In genomic region chr9:130972277-130972956, GRCh38 we compare ENCODE assay signal across 1 cellular context.
TF ChIP-seq lines count a peak whose summit lies in the region.

No MANE protein-coding gene starts in this region.

TF ChIP-seq in H1, 55 proteins besides CTCF, POLR2A, EP300 and RAD21:
- TF ChIP-seq CTBP2 (IDR thresholded peaks at IDR 0.05; ENCODE audit: borderline replicate concordance, insufficient read depth, insufficient read length, low read length) (no peak), CHD1 (IDR thresholded peaks at IDR 0.05; ENCODE audit: low read depth, low read length) (no peak), EGR1 (IDR thresholded peaks at IDR 0.05; ENCODE audit: borderline replicate concordance, low read depth, low read length) (no peak), POLR2AphosphoS5 (IDR thresholded peaks at IDR 0.05; ENCODE audit: low read depth, low read length) (no peak)
